ENCODE assay signal across 14 cellular contexts in genomic region chr2:3422161-3422767, GRCh38. TPM values are rescaled to one million over a fixed set of nuclear protein-coding genes. Genes with fewer than 3 reads are reported as not detected.
A peak's percentile ranks its signal among the peaks of the same experiment; 100 is the strongest.
DNase-seq lines count a peak whose midpoint lies in the region; ATAC-seq and TF ChIP-seq lines count a peak whose summit lies in the region.
"Had no signal": no experiment of that assay in that cellular context is flagged by ENCODE, and none has a peak within 500 bp of the region (broad histone marks: within the 10 kb centered on the region; RNA-seq: fewer than 3 reads in every experiment).

No MANE protein-coding gene starts in this region.

- BruUV-seq in A673 (replicated peaks; lab: Mats Ljungman, UMichigan) = no TSS peak

- H3K27ac ChIP-seq in A673 (ENCODE audit: low read depth, low read length, poor library complexity, severe bottlenecking) (no peak overlapping the region), SJCRH30 (peak overlapping the region; percentile 85), spleen (no peak overlapping the region)
- H3K27ac ChIP-seq: pancreas, SK-N-MC had no signal

- no peak for TF ChIP-seq POLR2A in spleen (IDR thresholded peaks at IDR 0.05)

- CTCF ChIA-PET in A673 (lab: Charles Lee) = no interaction called here

- H3K4me1 ChIP-seq in A673 (ENCODE audit: insufficient read depth, low read length, poor library complexity, severe bottlenecking) (no peaks in the 10 kb centered on the region), SJCRH30 (peaks cover 17% of the 10 kb centered on the region), spleen (peaks cover 0 to 5% (median 0%) of the 10 kb centered on the region in 6 donors)
- H3K4me1 ChIP-seq: pancreas had no signal

- 74 to 84% (median 81%) methylated on average over 16 of the region's 16 CpGs for WGBS in spleen, 5 donors

- DNase-seq in A673 (ENCODE audit: low spot score) (peak; percentile 35), SJCRH30 (peak; percentile 66 to 83), foreskin fibroblast (no peak), spleen (no peak), NCI-H1417 treated with DMSO at 0.1 percent for 48 hours (lab: John Stamatoyannopoulos, UW) (no peak)
- no peak for DNase-seq in activated CD4-positive, CD25-positive, alpha-beta regulatory T cell treated with anti-CD3 and anti-CD28 coated beads, Interleukin-2, amount 50 U/mL, for 72 hours
- DNase-seq: mesendoderm; NCI-H1092 treated with DMSO at 0.1 percent for 48 hours; NK-92 treated with Interleukin-12 subunit alpha and Interleukin-12 subunit beta, amount 100 ng/mL, for 24 hours; WERI-Rb-1 had no signal

- ATAC-seq in GM18873 (IDR thresholded peaks at IDR 0.05; ENCODE audit: low FRiP score, unreplicated experiment) (peak; percentile 50), HG02798 (IDR thresholded peaks at IDR 0.05; ENCODE audit: poor library complexity, unreplicated experiment) (peak; percentile 52)

- H3K4me3 ChIP-seq in A673 (ENCODE audit: low read depth, low read length, poor library complexity, severe bottlenecking) (no peak overlapping the region), SJCRH30 (no peak overlapping the region), foreskin fibroblast (ENCODE audit: low read depth in 1 of 2, low read length in 2 of 2) (no peak overlapping the region), spleen (no peak overlapping the region)
- H3K4me3 ChIP-seq: pancreas, SK-N-MC had no signal

- H3K36me3 ChIP-seq in A673 (ENCODE audit: insufficient read depth, low read length, poor library complexity, severe bottlenecking) = peaks cover 45% of the 10 kb centered on the region
- H3K36me3 ChIP-seq in SJCRH30 = peaks cover 19% of the 10 kb centered on the region
- peaks cover 0 to 99% (median 58%) of the 10 kb centered on the region in 6 donors for H3K36me3 ChIP-seq in spleen

- H3K9me3 ChIP-seq in A673 (ENCODE audit: low read depth, low read length, poor library complexity, severe bottlenecking) = no peaks in the 10 kb centered on the region
- H3K9me3 ChIP-seq in SJCRH30 (replicated peaks) = no peaks in the 10 kb centered on the region
- no peaks in the 10 kb centered on the region for H3K9me3 ChIP-seq in spleen
- H3K9me3 ChIP-seq: pancreas had no signal

- H3K27me3 ChIP-seq in A673 (replicated peaks; ENCODE audit: insufficient read depth, low read depth, low read length, poor library complexity) (no peaks in the 10 kb centered on the region), SJCRH30 (no peaks in the 10 kb centered on the region), spleen (replicated peaks in 1 of 7) (no peaks in the 10 kb centered on the region)
- H3K27me3 ChIP-seq: pancreas had no signal

- intact Hi-C loops in A673 (cut with micrococcal nuclease; ENCODE audit: unreplicated experiment) = loop anchor here (5.0 kb wide), 1 partner anchor 230 kb away; no protein-coding TSS in a partner anchor
- intact Hi-C loops in spleen (cut with DNase I; ENCODE audit: low total_unique reads) = loop anchor here (5.0 kb wide), 1 partner anchor 230 kb away; no protein-coding TSS in a partner anchor

- POLR2A ChIA-PET in A673 (lab: Charles Lee; ENCODE audit: low non-redundant PET) = no interaction called here

- TF ChIP-seq CTCF in A673 (conservative IDR thresholded peaks at IDR 0.05; ENCODE audit: low read depth, low read length) (no peak), foreskin fibroblast (IDR thresholded peaks at IDR 0.05; ENCODE audit: low read depth, low read length) (no peak), spleen (IDR thresholded peaks at IDR 0.05 in 8 of 11, conservative IDR thresholded peaks at IDR 0.05 in 3 of 11) (no peak)

RNA-seq across cellular contexts. Expression of gene TRAPPC12, which starts 42.8 kb away (rescaled TPM):
- total RNA-seq in A673 (2021) (91.1 and 94.4 TPM in 2 replicates), spleen (100 to 1,000 TPM in 3 of 7 donors, 10 to 100 TPM in 4; 70.2 to 132 (median 97.3) TPM)
- 47.5 and 52.9 TPM in 2 replicates for total RNA-seq in SJCRH30 (2014; rRNA removed; shearing (Covaris generic))
- polyA plus RNA-seq in spleen = 100 to 1,000 TPM in 1 of 3 donors, 10 to 100 TPM in 2; 72.3 to 111 (median 76.7) TPM

RNA-seq across cellular contexts. Expression of gene EIPR1, which starts 44.6 kb away (rescaled TPM):
- total RNA-seq in A673 (2021) (37.0 and 41.7 TPM in 2 replicates), spleen (10 to 100 TPM; 16.1 to 60.1 (median 35.6) TPM)
- total RNA-seq in SJCRH30 (2014; rRNA removed; shearing (Covaris generic)) = 25.7 and 29.0 TPM in 2 replicates
- polyA plus RNA-seq in spleen = 10 to 100 TPM; 17.0 to 25.7 (median 23.4) TPM

Comparison
In these comparisons a context has a peak if more than half of its experiments do, and no peak if none do; other contexts are left out.
1. DNase-seq: peak in A673 (single experiment) and SJCRH30 (2 of 2); none in foreskin fibroblast (0 of 2), spleen (single experiment), NCI-H1417 treated with DMSO at 0.1 percent for 48 hours (single experiment) and activated CD4-positive, CD25-positive, alpha-beta regulatory T cell treated with anti-CD3 and anti-CD28 coated beads, Interleukin-2, amount 50 U/mL, for 72 hours (single experiment).